Comparison of ENCODE assay signal across 11 cellular contexts in the genomic region with DNA sequence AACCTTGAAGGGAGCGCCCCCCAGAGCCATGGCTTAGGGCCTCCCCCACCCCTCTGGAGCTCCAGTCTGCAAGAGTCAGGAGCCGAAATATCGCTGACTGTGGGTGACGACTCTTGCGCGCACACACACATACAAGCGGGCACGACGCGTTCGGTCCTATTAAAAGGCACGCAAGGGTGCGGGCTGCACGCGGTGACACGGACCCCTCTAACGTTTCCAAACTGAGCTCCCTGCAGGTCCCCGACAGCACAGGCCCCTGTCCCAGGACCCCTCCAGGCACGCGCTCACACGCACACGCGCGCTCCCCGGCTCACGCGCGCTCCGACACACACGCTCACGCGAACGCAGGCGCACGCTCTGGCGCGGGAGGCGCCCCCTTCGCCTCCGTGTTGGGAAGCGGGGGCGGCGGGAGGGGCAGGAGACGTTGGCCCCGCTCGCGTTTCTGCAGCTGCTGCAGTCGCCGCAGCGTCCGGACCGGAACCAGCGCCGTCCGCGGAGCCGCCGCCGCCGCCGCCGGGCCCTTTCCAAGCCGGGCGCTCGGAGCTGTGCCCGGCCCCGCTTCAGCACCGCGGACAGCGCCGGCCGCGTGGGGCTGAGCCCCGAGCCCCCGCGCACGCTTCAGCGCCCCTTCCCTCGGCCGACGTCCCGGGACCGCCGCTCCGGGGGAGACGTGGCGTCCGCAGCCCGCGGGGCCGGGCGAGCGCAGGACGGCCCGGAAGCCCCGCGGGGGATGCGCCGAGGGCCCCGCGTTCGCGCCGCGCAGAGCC. TPM values are rescaled to one million over a fixed set of nuclear protein-coding genes. Genes with fewer than 3 reads are reported as not detected.
A peak's percentile ranks its signal among the peaks of the same experiment; 100 is the strongest.
DNase-seq lines count a peak whose midpoint lies in the region; ATAC-seq and TF ChIP-seq lines count a peak whose summit lies in the region.
"Had no signal": no experiment of that assay in that cellular context is flagged by ENCODE, and none has a peak within 500 bp of the region (broad histone marks: within the 10 kb centered on the region; RNA-seq: fewer than 3 reads in every experiment).

A gene (plus strand): TSS at position 454 of the 767 bp plus-strand sequence. CDS start 333 bp downstream, outside the sequence.

- TF ChIP-seq CTCF in AG10803 (conservative IDR thresholded peaks at IDR 0.05; ENCODE audit: low read length) (no peak), choroid plexus epithelial cell (conservative IDR thresholded peaks at IDR 0.05; ENCODE audit: low read depth, low read length) (no peak)

- no peaks in the 10 kb centered on the region for H3K9me3 ChIP-seq in HUES6 (ENCODE audit: control insufficient read depth, insufficient read depth, low read depth, low read length)

- no peak within 1 kb of the TSS for H3K4me3 ChIP-seq in AG10803 (ENCODE audit: low read length)
- H3K4me3 ChIP-seq in HUES6 (ENCODE audit: low read depth, low read length) = peak within 1 kb of the TSS; percentile 32
- H3K4me3 ChIP-seq in choroid plexus epithelial cell (ENCODE audit: low read depth, low read length) = no peak within 1 kb of the TSS

- H3K4me1 ChIP-seq in HUES6 (ENCODE audit: control insufficient read depth, insufficient read depth, low read length) = 0 out of 2 replicates have a peak, but pooled peaks cover 3% of the 10 kb centered on the region

- H3K9me3 Mint-ChIP-seq in memory B cell = no peaks in the 10 kb centered on the region
- H3K9me3 Mint-ChIP-seq: activated T-helper 17 cell treated with anti-CD3 and anti-CD28 coated beads, Interleukin-2, amount 50 U/mL, for 72 hours had no signal

- H3K36me3 Mint-ChIP-seq in memory B cell = no peaks in the 10 kb centered on the region

- peak within 1 kb of the TSS; percentile 21 for H3K4me3 Mint-ChIP-seq in memory B cell
- H3K4me3 Mint-ChIP-seq: activated T-helper 17 cell treated with anti-CD3 and anti-CD28 coated beads, Interleukin-2, amount 50 U/mL, for 72 hours had no signal

- DNase-seq in AG10803 (ENCODE audit: low read depth) = peak; percentile 19
- peak; percentile 20 for DNase-seq in choroid plexus epithelial cell (ENCODE audit: low read depth)
- DNase-seq in memory B cell (ENCODE audit: low spot score in 2 of 2) = no peak
- no peak for DNase-seq in DMS114 treated with DMSO at 0.1 percent for 48 hours (lab: John Stamatoyannopoulos, UW; ENCODE audit: unreplicated experiment)
- DNase-seq in HPDE6-E6E7 (ENCODE audit: extremely low spot score) = no peak
- DNase-seq in mesenteric fat pad (ENCODE audit: low spot score) = no peak

- H3K4me1 Mint-ChIP-seq in memory B cell = peaks cover 10% of the 10 kb centered on the region
- H3K4me1 Mint-ChIP-seq: activated T-helper 17 cell treated with anti-CD3 and anti-CD28 coated beads, Interleukin-2, amount 50 U/mL, for 72 hours had no signal

- no peak within 1 kb of the TSS for H3K27ac ChIP-seq in HUES6 (ENCODE audit: low read depth, low read length)
- H3K27ac ChIP-seq: KMS-11 had no signal

- H3K27me3 Mint-ChIP-seq in memory B cell = peaks cover 40% of the 10 kb centered on the region

- ATAC-seq in memory B cell (ENCODE audit: low read depth) (peak; percentile 52), HG03354 (IDR thresholded peaks at IDR 0.05; ENCODE audit: poor library complexity, severe bottlenecking, unreplicated experiment) (no peak)
- ATAC-seq: activated T-helper 17 cell treated with anti-CD3 and anti-CD28 coated beads, Interleukin-2, amount 50 U/mL, for 72 hours had no signal

- peak within 1 kb of the TSS; percentile 53 for H3K27ac Mint-ChIP-seq in memory B cell
- H3K27ac Mint-ChIP-seq: activated T-helper 17 cell treated with anti-CD3 and anti-CD28 coated beads, Interleukin-2, amount 50 U/mL, for 72 hours had no signal

- peaks cover 87% of the 10 kb centered on the region for H3K27me3 ChIP-seq in HUES6 (ENCODE audit: control insufficient read depth, insufficient read depth, low read length)

- no peak within 1 kb of the TSS for H3K9ac ChIP-seq in HUES6 (ENCODE audit: low read length)
- H3K9ac ChIP-seq: KMS-11 had no signal

- H3K36me3 ChIP-seq in HUES6 (ENCODE audit: control insufficient read depth, insufficient read depth, low read length) = no peaks in the 10 kb centered on the region

RNA-seq across cellular contexts. Expression of the gene that starts here (rescaled TPM):
- not detected for total RNA-seq in mesenteric fat pad
- total RNA-seq: subcutaneous adipose tissue had no signal

Comparison
In these comparisons a context has a peak if more than half of its experiments do, and no peak if none do; other contexts are left out.
1. DNase-seq: peak in AG10803 (single experiment) and choroid plexus epithelial cell (single experiment); none in memory B cell (0 of 2), DMS114 treated with DMSO at 0.1 percent for 48 hours (single experiment), HPDE6-E6E7 (single experiment) and mesenteric fat pad (single experiment).